ENCODE assay signal across 2 cellular contexts in the genomic region with DNA sequence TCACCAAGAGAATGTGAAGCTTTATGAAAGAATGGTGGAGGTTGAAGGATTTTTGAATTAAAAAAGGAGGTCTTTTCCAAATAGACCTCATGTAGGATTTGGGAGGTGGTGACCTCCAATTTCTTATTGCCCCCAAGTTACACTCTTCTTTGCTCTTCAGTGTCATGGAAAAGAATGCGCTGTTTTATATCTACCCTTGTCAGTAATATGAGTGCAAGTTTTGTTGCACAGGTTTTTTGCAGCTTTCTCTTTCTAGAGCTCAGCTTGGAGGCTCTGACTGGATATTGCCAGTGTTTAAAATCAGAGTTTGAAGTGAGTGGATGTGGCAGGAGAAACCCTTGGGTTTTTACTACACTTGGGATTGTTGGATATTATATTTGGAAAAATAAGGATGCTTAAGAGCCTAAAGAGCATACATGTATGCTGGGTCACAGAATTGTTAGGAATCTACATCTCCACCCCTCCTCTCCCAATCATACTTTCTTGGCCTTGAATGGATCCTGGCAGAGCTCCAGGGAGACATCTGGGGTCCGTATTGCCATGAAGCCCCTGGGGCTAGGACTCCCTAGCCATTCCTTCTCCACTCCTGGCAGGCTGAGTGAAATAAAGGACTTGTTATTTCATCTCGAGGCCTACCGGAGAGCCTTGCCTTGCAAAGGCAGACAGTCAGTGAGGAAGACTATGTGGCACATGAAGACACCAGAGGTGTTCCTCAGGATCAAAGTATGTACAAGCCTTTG.
TF ChIP-seq lines count a peak whose summit lies in the region.

No MANE protein-coding gene starts in this region.

TF ChIP-seq in SK-N-SH treated with all-trans-retinoic acid at 6 μM for 48 hours, 23 proteins besides CTCF, POLR2A, EP300 and RAD21:
- no peak for TF ChIP-seq ARNTL (CRISPR knock-in tag; IDR thresholded peaks at IDR 0.05; ENCODE audit: borderline replicate concordance, low read depth)
- TF ChIP-seq ZNF565 (CRISPR knock-in tag; conservative IDR thresholded peaks at IDR 0.05; ENCODE audit: low read depth): no peak
- 0 out of 2 replicates have a peak, but pooled peaks have one; percentile 16 for TF ChIP-seq TCF4 (CRISPR knock-in tag; IDR thresholded peaks at IDR 0.05; ENCODE audit: borderline replicate concordance)

TF ChIP-seq in liver, 16 proteins besides CTCF, POLR2A, EP300 and RAD21:
- TF ChIP-seq TAF1 (conservative IDR thresholded peaks at IDR 0.05) (no peak), JUND (IDR thresholded peaks at IDR 0.05) (no peak), RXRA (IDR thresholded peaks at IDR 0.05) (no peak), EGR1 (IDR thresholded peaks at IDR 0.05; ENCODE audit: low read depth in 2 of 2) (no peak), HNF4G (IDR thresholded peaks at IDR 0.05) (no peak), HNF4A (conservative IDR thresholded peaks at IDR 0.05) (no peak)
- TF ChIP-seq, protein P1, sequence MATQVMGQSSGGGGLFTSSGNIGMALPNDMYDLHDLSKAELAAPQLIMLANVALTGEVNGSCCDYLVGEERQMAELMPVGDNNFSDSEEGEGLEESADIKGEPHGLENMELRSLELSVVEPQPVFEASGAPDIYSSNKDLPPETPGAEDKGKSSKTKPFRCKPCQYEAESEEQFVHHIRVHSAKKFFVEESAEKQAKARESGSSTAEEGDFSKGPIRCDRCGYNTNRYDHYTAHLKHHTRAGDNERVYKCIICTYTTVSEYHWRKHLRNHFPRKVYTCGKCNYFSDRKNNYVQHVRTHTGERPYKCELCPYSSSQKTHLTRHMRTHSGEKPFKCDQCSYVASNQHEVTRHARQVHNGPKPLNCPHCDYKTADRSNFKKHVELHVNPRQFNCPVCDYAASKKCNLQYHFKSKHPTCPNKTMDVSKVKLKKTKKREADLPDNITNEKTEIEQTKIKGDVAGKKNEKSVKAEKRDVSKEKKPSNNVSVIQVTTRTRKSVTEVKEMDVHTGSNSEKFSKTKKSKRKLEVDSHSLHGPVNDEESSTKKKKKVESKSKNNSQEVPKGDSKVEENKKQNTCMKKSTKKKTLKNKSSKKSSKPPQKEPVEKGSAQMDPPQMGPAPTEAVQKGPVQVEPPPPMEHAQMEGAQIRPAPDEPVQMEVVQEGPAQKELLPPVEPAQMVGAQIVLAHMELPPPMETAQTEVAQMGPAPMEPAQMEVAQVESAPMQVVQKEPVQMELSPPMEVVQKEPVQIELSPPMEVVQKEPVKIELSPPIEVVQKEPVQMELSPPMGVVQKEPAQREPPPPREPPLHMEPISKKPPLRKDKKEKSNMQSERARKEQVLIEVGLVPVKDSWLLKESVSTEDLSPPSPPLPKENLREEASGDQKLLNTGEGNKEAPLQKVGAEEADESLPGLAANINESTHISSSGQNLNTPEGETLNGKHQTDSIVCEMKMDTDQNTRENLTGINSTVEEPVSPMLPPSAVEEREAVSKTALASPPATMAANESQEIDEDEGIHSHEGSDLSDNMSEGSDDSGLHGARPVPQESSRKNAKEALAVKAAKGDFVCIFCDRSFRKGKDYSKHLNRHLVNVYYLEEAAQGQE (IDR thresholded peaks at IDR 0.05): no peak
- TF ChIP-seq, protein P2, sequence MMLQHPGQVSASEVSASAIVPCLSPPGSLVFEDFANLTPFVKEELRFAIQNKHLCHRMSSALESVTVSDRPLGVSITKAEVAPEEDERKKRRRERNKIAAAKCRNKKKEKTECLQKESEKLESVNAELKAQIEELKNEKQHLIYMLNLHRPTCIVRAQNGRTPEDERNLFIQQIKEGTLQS (IDR thresholded peaks at IDR 0.05): peak; percentile 8
